Comparison of ENCODE assay signal across 8 cellular contexts in the genomic region with DNA sequence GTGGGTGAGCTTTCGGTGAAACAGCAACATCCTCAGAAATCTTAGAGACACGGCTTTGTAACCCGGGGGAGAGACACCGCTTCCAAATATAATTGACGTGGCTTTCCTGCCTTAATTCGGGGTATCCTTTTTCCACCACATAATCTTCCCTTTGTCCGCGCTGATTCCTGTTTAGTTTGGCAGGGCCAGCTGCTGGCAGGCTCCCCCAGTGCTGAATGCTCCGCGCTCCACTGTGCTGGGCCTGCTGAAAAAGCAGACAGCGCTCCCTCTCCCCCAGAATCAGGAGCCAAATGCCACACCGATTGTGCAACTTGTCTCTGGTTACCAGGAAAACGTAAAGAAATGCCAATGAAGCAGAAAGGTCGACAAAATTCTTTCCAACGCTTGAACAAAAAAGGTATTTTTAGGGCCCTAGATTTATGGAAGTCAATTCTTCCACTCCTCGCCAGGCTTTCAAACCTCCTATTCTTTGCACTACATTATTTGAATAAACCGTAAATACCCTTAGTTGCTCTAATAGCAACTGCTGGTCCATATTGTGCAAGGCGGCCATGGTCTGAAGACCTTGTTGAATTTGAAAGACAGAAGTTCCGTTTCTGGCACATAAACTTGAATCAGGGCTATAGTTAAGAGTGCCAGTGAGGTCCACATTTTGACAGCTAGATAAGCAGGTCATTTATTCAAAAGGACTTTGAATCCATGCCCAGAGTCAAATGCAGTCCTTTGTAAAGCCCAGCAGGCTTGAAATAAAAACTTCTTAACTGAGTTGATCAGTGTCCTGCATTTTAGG.
DNase-seq lines count a peak whose midpoint lies in the region; ATAC-seq and TF ChIP-seq lines count a peak whose summit lies in the region.

No MANE protein-coding gene starts in this region.

- H3K36me3 ChIP-seq in psoas muscle (ENCODE audit: insufficient read depth in 1 of 2, low read depth in 1 of 2): no peaks in the 10 kb centered on the region

- H3K27me3 ChIP-seq in psoas muscle (ENCODE audit: insufficient read depth in 3 of 3, low read length in 2 of 3): no peaks in the 10 kb centered on the region

- intact Hi-C loops in Right ventricle myocardium inferior (cut with DNase I) (loop anchor here (2.0 kb wide), 3 partner anchors 66 to 112 kb away; no protein-coding TSS in a partner anchor), psoas muscle (cut with DNase I) (loop anchor here in 1 of 2 donors (2.0 kb wide), 1 partner anchor 66 kb away; no protein-coding TSS in a partner anchor)

- peak overlapping the region; percentile 78 to 82 for H3K4me3 Mint-ChIP-seq in activated T-cell treated with anti-CD3 and anti-CD28 coated beads, Interleukin-2, amount 50 U/mL, for 72 hours

- peaks cover 11% of the 10 kb centered on the region for H3K4me1 ChIP-seq in psoas muscle

- H3K4me3 ChIP-seq in psoas muscle: peak overlapping the region; percentile 71

- ATAC-seq in activated T-cell treated with anti-CD3 and anti-CD28 coated beads, Interleukin-2, amount 50 U/mL, for 72 hours (replicated peaks in 1 of 2): peak in 1 of 2 donors; percentile 3
- ATAC-seq in Right ventricle myocardium inferior (peak; percentile 90), psoas muscle (peak; percentile 80 to 86 (median 83)), HG02938 (IDR thresholded peaks at IDR 0.05; ENCODE audit: unreplicated experiment) (no peak)

- H3K27ac ChIP-seq in psoas muscle: peak overlapping the region; percentile 93

- peaks cover 46% of the 10 kb centered on the region for H3K4me1 Mint-ChIP-seq in activated T-cell treated with anti-CD3 and anti-CD28 coated beads, Interleukin-2, amount 50 U/mL, for 72 hours (ENCODE audit: low read depth)

- H3K27me3 Mint-ChIP-seq in activated T-cell treated with anti-CD3 and anti-CD28 coated beads, Interleukin-2, amount 50 U/mL, for 72 hours (ENCODE audit: low read depth): no peaks in the 10 kb centered on the region

- peaks cover 0 to 1% of the 10 kb centered on the region in 2 donors for H3K9me3 Mint-ChIP-seq in activated T-cell treated with anti-CD3 and anti-CD28 coated beads, Interleukin-2, amount 50 U/mL, for 72 hours

- 14 to 16% (median 16%) methylated on average over 19 of the region's 19 CpGs for WGBS in psoas muscle, 3 donors

- no peaks in the 10 kb centered on the region for H3K9me3 ChIP-seq in psoas muscle

- H3K36me3 Mint-ChIP-seq in activated T-cell treated with anti-CD3 and anti-CD28 coated beads, Interleukin-2, amount 50 U/mL, for 72 hours (ENCODE audit: insufficient read depth in 2 of 2): no peaks in the 10 kb centered on the region

- DNase-seq in HCEC 1CT (peak; percentile 12), Right ventricle myocardium inferior (ENCODE audit: missing footprints) (peak; percentile 82), psoas muscle (peak; percentile 67 to 68), NCI-H748 (lab: John Stamatoyannopoulos, UW; ENCODE audit: unreplicated experiment) (no peak), cerebellar nuclear complex (lab: John Stamatoyannopoulos, UW) (no peak), NCI-H226 (no peak)
- no peak for DNase-seq in activated T-cell treated with anti-CD3 and anti-CD28 coated beads, Interleukin-2, amount 50 U/mL, for 72 hours

- H3K27ac Mint-ChIP-seq in activated T-cell treated with anti-CD3 and anti-CD28 coated beads, Interleukin-2, amount 50 U/mL, for 72 hours: peak overlapping the region; percentile 65

- TF ChIP-seq CTCF in psoas muscle (IDR thresholded peaks at IDR 0.05): no peak

Comparison
In these comparisons a context has a peak if more than half of its experiments do, and no peak if none do; other contexts are left out.
1. DNase-seq: peak in HCEC 1CT (single experiment), Right ventricle myocardium inferior (single experiment) and psoas muscle (2 of 2); none in activated T-cell treated with anti-CD3 and anti-CD28 coated beads, Interleukin-2, amount 50 U/mL, for 72 hours (0 of 2), NCI-H748 (single experiment), cerebellar nuclear complex (0 of 2) and NCI-H226 (single experiment).